Comparison of ENCODE assay signal across 22 cellular contexts in genomic region chr18:41077076-41077475, GRCh38.
"Had no signal": no experiment of that assay in that cellular context is flagged by ENCODE, and none has a peak within 500 bp of the region (broad histone marks: within the 10 kb centered on the region; RNA-seq: fewer than 3 reads in every experiment).

No MANE protein-coding gene starts in this region.

- H3K36me3 ChIP-seq: gastrocnemius medialis, left ventricle myocardium inferior, neutrophil, right lobe of liver, transverse colon had no signal

- H3K27me3 ChIP-seq: dorsolateral prefrontal cortex, gastrocnemius medialis, neutrophil, right lobe of liver, testis, transverse colon had no signal

- H3K4me1 ChIP-seq: gastrocnemius medialis, left ventricle myocardium inferior, psoas muscle, right lobe of liver, testis, transverse colon had no signal

- ATAC-seq: esophagus mucosa; gastrocnemius medialis; naive thymus-derived CD8-positive, alpha-beta T cell; right lobe of liver; stimulated activated naive B cell treated with anti-CD40 and anti-IgM and Interleukin-4, amounts not matched to agents 10 μg/mL and 1 μg/mL and 100 μg/mL, for 72 hours; stimulated activated naive CD8-positive, alpha-beta T cell treated with anti-CD3 and anti-CD28 coated beads, Interleukin-15, amount 100 ng/mL, for 72 hours had no signal

- H3K36me3 Mint-ChIP-seq: naive thymus-derived CD8-positive, alpha-beta T cell; stimulated activated naive B cell treated with anti-CD40 and anti-IgM and Interleukin-4, amounts not matched to agents 10 μg/mL and 1 μg/mL and 100 μg/mL, for 72 hours had no signal

- H3K4me1 Mint-ChIP-seq: naive thymus-derived CD8-positive, alpha-beta T cell; stimulated activated naive B cell treated with anti-CD40 and anti-IgM and Interleukin-4, amounts not matched to agents 10 μg/mL and 1 μg/mL and 100 μg/mL, for 72 hours; stimulated activated naive CD8-positive, alpha-beta T cell treated with anti-CD3 and anti-CD28 coated beads, Interleukin-15, amount 100 ng/mL, for 72 hours had no signal

- DNase-seq: cortex of kidney; dorsolateral prefrontal cortex; effector CD8-positive, alpha-beta T cell; gastrocnemius medialis; glutamatergic neuron; left ventricle myocardium inferior; mesendoderm; naive thymus-derived CD8-positive, alpha-beta T cell; psoas muscle; retina; right lobe of liver; stimulated activated CD4-positive, alpha-beta T cell treated with anti-CD3 and anti-CD28 coated beads, Interleukin-2, amount 100 ng/mL, for 24 hours; stimulated activated CD4-positive, alpha-beta T cell treated with anti-CD3 and anti-CD28 coated beads, Interleukin-4, amount 100 ng/mL, for 4 hours; stimulated activated naive B cell treated with anti-CD40 and anti-IgM and Interleukin-4, amounts not matched to agents 10 μg/mL and 1 μg/mL and 100 μg/mL, for 72 hours; stimulated activated naive CD8-positive, alpha-beta T cell treated with anti-CD3 and anti-CD28 coated beads, Interleukin-15, amount 100 ng/mL, for 72 hours; testis; transverse colon had no signal

- H3K4me3 Mint-ChIP-seq: naive thymus-derived CD8-positive, alpha-beta T cell; stimulated activated naive B cell treated with anti-CD40 and anti-IgM and Interleukin-4, amounts not matched to agents 10 μg/mL and 1 μg/mL and 100 μg/mL, for 72 hours; stimulated activated naive CD8-positive, alpha-beta T cell treated with anti-CD3 and anti-CD28 coated beads, Interleukin-15, amount 100 ng/mL, for 72 hours had no signal

- H3K9me3 ChIP-seq: gastrocnemius medialis, neutrophil, psoas muscle, right lobe of liver, testis, transverse colon had no signal

- FAIRE-seq: keratinocyte, urothelium cell line had no signal

- H3K4me3 ChIP-seq: dorsolateral prefrontal cortex, gastrocnemius medialis, left ventricle myocardium inferior, lung, psoas muscle, right lobe of liver, testis, transverse colon had no signal

- H3K27me3 Mint-ChIP-seq: naive thymus-derived CD8-positive, alpha-beta T cell; stimulated activated naive B cell treated with anti-CD40 and anti-IgM and Interleukin-4, amounts not matched to agents 10 μg/mL and 1 μg/mL and 100 μg/mL, for 72 hours; stimulated activated naive CD8-positive, alpha-beta T cell treated with anti-CD3 and anti-CD28 coated beads, Interleukin-15, amount 100 ng/mL, for 72 hours had no signal

- H3K27ac ChIP-seq: dorsolateral prefrontal cortex, gastrocnemius medialis, left ventricle myocardium inferior, neutrophil, psoas muscle, right lobe of liver, testis, transverse colon had no signal

- H3K27ac Mint-ChIP-seq: naive thymus-derived CD8-positive, alpha-beta T cell; stimulated activated naive B cell treated with anti-CD40 and anti-IgM and Interleukin-4, amounts not matched to agents 10 μg/mL and 1 μg/mL and 100 μg/mL, for 72 hours; stimulated activated naive CD8-positive, alpha-beta T cell treated with anti-CD3 and anti-CD28 coated beads, Interleukin-15, amount 100 ng/mL, for 72 hours had no signal
